Comparison of ENCODE assay signal across 14 cellular contexts in genomic region chr6:44057238-44057930, GRCh38.
DNase-seq lines count a peak whose midpoint lies in the region; ATAC-seq and TF ChIP-seq lines count a peak whose summit lies in the region.
"Had no signal": no experiment of that assay in that cellular context is flagged by ENCODE, and none has a peak within 500 bp of the region (broad histone marks: within the 10 kb centered on the region; RNA-seq: fewer than 3 reads in every experiment).

No MANE protein-coding gene starts in this region.

- H3K36me3 ChIP-seq in RWPE2 (ENCODE audit: low read depth) (no peaks in the 10 kb centered on the region), sigmoid colon (no peaks in the 10 kb centered on the region)
- H3K36me3 ChIP-seq: HAP-1, ovary had no signal

- peak overlapping the region; percentile 99 to 100 (median 100) for H3K27ac Mint-ChIP-seq in CD14-positive monocyte

- H3K27ac ChIP-seq in RWPE2 (ENCODE audit: poor library complexity, severe bottlenecking) = peak overlapping the region; percentile 98
- H3K27ac ChIP-seq in sigmoid colon = peak overlapping the region; percentile 71 to 84 (median 76)
- H3K27ac ChIP-seq: ovary had no signal

- no peak for ATAC-seq in RWPE2 (ENCODE audit: low read depth)
- ATAC-seq in GM18517 (IDR thresholded peaks at IDR 0.05; ENCODE audit: unreplicated experiment) = no peak
- no peak for ATAC-seq in activated CD4-positive, CD25-positive, alpha-beta regulatory T cell treated with anti-CD3 and anti-CD28 coated beads, Interleukin-2, amount 50 U/mL, for 24 hours

- H3K27me3 ChIP-seq in RWPE2 (ENCODE audit: insufficient read depth, poor library complexity, severe bottlenecking) (no peaks in the 10 kb centered on the region), sigmoid colon (no peaks in the 10 kb centered on the region)
- H3K27me3 ChIP-seq: ovary had no signal

- no peak for TF ChIP-seq EP300 in sigmoid colon (IDR thresholded peaks at IDR 0.05)

- no peak for DNase-seq in CD14-positive monocyte (ENCODE audit: low spot score)
- DNase-seq in RWPE2 (ENCODE audit: low spot score) = no peak
- peak; percentile 27 for DNase-seq in fibroblast of peridontal ligament (ENCODE audit: extremely low read depth)
- no peak for DNase-seq in sigmoid colon
- no peak for DNase-seq in NCI-H1048 (lab: John Stamatoyannopoulos, UW)
- no peak for DNase-seq in middle frontal gyrus (ENCODE audit: extremely low spot score, low spot score)
- DNase-seq: activated T-cell treated with anti-CD3 and anti-CD28 coated beads, Interleukin-2, amount 50 U/mL, for 1 hour; anterior cingulate cortex; OCI-M1; stimulated activated CD4-positive, alpha-beta T cell treated with anti-CD3 and anti-CD28 coated beads, Interleukin-4, amount 100 ng/mL, for 1 hour had no signal

- H3K4me3 ChIP-seq in RWPE2 (ENCODE audit: severe bottlenecking) = no peak overlapping the region
- no peak overlapping the region for H3K4me3 ChIP-seq in sigmoid colon
- H3K4me3 ChIP-seq: HAP-1, ovary had no signal

- H3K36me3 Mint-ChIP-seq in CD14-positive monocyte = peaks cover 4% of the 10 kb centered on the region in 2 donors

- no peak for TF ChIP-seq POLR2A in sigmoid colon (IDR thresholded peaks at IDR 0.05)

- H3K27me3 Mint-ChIP-seq in CD14-positive monocyte (ENCODE audit: low read depth in 3 of 3) = peaks cover 2 to 10% (median 3%) of the 10 kb centered on the region in 3 donors

- H3K4me1 ChIP-seq in RWPE2 (ENCODE audit: insufficient read depth, poor library complexity, severe bottlenecking) (peaks cover 69% of the 10 kb centered on the region), sigmoid colon (peaks cover 0 to 59% (median 44%) of the 10 kb centered on the region in 4 donors)
- H3K4me1 ChIP-seq: HAP-1 had no signal

- intact Hi-C loops in CD14-positive monocyte (cut with micrococcal nuclease) = loop anchor here in 1 of 2 donors (5.0 kb wide), 1 partner anchor 45 kb away; no protein-coding TSS in a partner anchor
- intact Hi-C loops in sigmoid colon (cut with DNase I) = no loop called here

- peak overlapping the region; percentile 58 to 64 for H3K4me3 Mint-ChIP-seq in CD14-positive monocyte

- WGBS in sigmoid colon, 2 donors = 71 to 78% methylated on average over 4 of the region's 4 CpGs

- peaks cover 79% of the 10 kb centered on the region for H3K4me1 Mint-ChIP-seq in CD14-positive monocyte

- peaks cover 0 to 6% (median 0%) of the 10 kb centered on the region in 7 donors for H3K9me3 Mint-ChIP-seq in CD14-positive monocyte

- TF ChIP-seq CTCF in CD14-positive monocyte (IDR thresholded peaks at IDR 0.05) (no peak), RWPE2 (IDR thresholded peaks at IDR 0.05; ENCODE audit: poor library complexity, severe bottlenecking) (no peak), sigmoid colon (IDR thresholded peaks at IDR 0.05) (no peak)

- H3K9me3 ChIP-seq in RWPE2 (ENCODE audit: severe bottlenecking) = no peaks in the 10 kb centered on the region
- H3K9me3 ChIP-seq in sigmoid colon = no peaks in the 10 kb centered on the region
- H3K9me3 ChIP-seq: HAP-1, ovary had no signal
